ENCODE assay signal across 25 cellular contexts in genomic region chr6:133166706-133167105, GRCh38.
DNase-seq lines count a peak whose midpoint lies in the region; ATAC-seq and TF ChIP-seq lines count a peak whose summit lies in the region.
"Had no signal": no experiment of that assay in that cellular context is flagged by ENCODE, and none has a peak within 500 bp of the region (broad histone marks: within the 10 kb centered on the region; RNA-seq: fewer than 3 reads in every experiment).

No MANE protein-coding gene starts in this region.

- DNase-seq in IMR-90 (peak; percentile 20), PC-3 (peak; percentile 62), glomerular visceral epithelial cell (ENCODE audit: extremely low spot score) (peak; percentile 4), renal cortical epithelial cell (ENCODE audit: low read depth) (peak; percentile 19), heart right ventricle (no peak), NOMO-1 treated with DMSO at 0.1 percent for 48 hours (lab: John Stamatoyannopoulos, UW; ENCODE audit: unreplicated experiment) (no peak)
- DNase-seq: 8988T; ACHN; BE2C; C1 segment of cervical spinal cord; CD4-positive, alpha-beta memory T cell; CD4-positive, CD25-positive, alpha-beta regulatory T cell; CD8-positive, alpha-beta memory T cell; COR-L47; DMS 273 treated with DMSO at 0.1 percent for 48 hours; DMS153; DMS53; DMS79; DND-41; EL; GDM1 had no signal

- no peak for TF ChIP-seq RAD21 in IMR-90 (IDR thresholded peaks at IDR 0.05; ENCODE audit: low read length)

- H3K4me1 ChIP-seq in IMR-90 (ENCODE audit: control insufficient read depth, insufficient read depth, low read length), result peaks cover 5% of the 10 kb centered on the region; the same call in 1 of the 2 replicates
- peaks cover 11% of the 10 kb centered on the region for H3K4me1 ChIP-seq in PC-3 (ENCODE audit: insufficient read depth, low read length)
- H3K4me1 ChIP-seq in heart right ventricle, result no peaks in the 10 kb centered on the region
- H3K4me1 ChIP-seq: BE2C, BLaER1 had no signal

- no peaks in the 10 kb centered on the region for H3K79me2 ChIP-seq in PC-3 (ENCODE audit: low read length)

- H3K9me3 ChIP-seq in IMR-90 (ENCODE audit: control insufficient read depth, insufficient read depth, low read length), result no peaks in the 10 kb centered on the region
- no peaks in the 10 kb centered on the region for H3K9me3 ChIP-seq in PC-3 (ENCODE audit: low read length)
- no peaks in the 10 kb centered on the region for H3K9me3 ChIP-seq in heart right ventricle
- H3K9me3 ChIP-seq: BE2C, BLaER1 had no signal

- no peak for ATAC-seq in IMR-90 (ENCODE audit: low read depth)
- ATAC-seq in PC-3, result peak; percentile 78
- no peak for ATAC-seq in heart right ventricle
- no peak for ATAC-seq in HG02970 (IDR thresholded peaks at IDR 0.05; ENCODE audit: low FRiP score, unreplicated experiment)
- ATAC-seq in GM21515 (IDR thresholded peaks at IDR 0.05; ENCODE audit: unreplicated experiment), result no peak
- ATAC-seq: GM12878 had no signal

- no peak overlapping the region for H3K18ac ChIP-seq in IMR-90 (ENCODE audit: low read depth, low read length)

- no peak overlapping the region for H2AK5ac ChIP-seq in IMR-90 (ENCODE audit: low read depth, low read length)

- H4K5ac ChIP-seq in IMR-90 (ENCODE audit: low read depth, low read length), result 0 out of 2 replicates have a peak overlapping the region, but pooled peaks have one; percentile 35

- H3K27ac ChIP-seq in IMR-90 (ENCODE audit: insufficient read depth, low read length) (no peak overlapping the region), PC-3 (ENCODE audit: low read length) (peak overlapping the region; percentile 41; the same call in 1 of the 2 replicates), heart right ventricle (no peak overlapping the region)
- H3K27ac ChIP-seq: BLaER1 had no signal

- no peak overlapping the region for H3K56ac ChIP-seq in IMR-90 (ENCODE audit: extremely low read depth, insufficient read depth, low read length)

- no peak overlapping the region for H2BK5ac ChIP-seq in IMR-90 (ENCODE audit: low read depth, low read length, poor library complexity, severe bottlenecking)

- H3K4ac ChIP-seq in IMR-90 (ENCODE audit: low read depth, low read length), result no peak overlapping the region

- TF ChIP-seq POLR2A in IMR-90 (IDR thresholded peaks at IDR 0.05; ENCODE audit: low read depth, low read length), result no peak

- H3K27me3 ChIP-seq in IMR-90 (ENCODE audit: control insufficient read depth, insufficient read depth, low read length) (no peaks in the 10 kb centered on the region), PC-3 (ENCODE audit: low read length) (no peaks in the 10 kb centered on the region), heart right ventricle (no peaks in the 10 kb centered on the region)
- H3K27me3 ChIP-seq: BE2C, BLaER1 had no signal

- no peak overlapping the region for H2BK15ac ChIP-seq in IMR-90 (ENCODE audit: low read depth, low read length)

- H4K8ac ChIP-seq in IMR-90 (ENCODE audit: low read depth in 2 of 2, low read length in 2 of 2), result no peak overlapping the region

- H3K9me1 ChIP-seq in IMR-90 (ENCODE audit: insufficient read depth, low read length), result no peaks in the 10 kb centered on the region

- no peaks in the 10 kb centered on the region for H3F3A ChIP-seq in PC-3 (ENCODE audit: low read length, unreplicated experiment)

- dilution Hi-C loops in IMR-90 (cut with HindIII; ENCODE audit: low sequenced_read_pairs, unreplicated experiment), result no loop called here

- H3K4me3 ChIP-seq in IMR-90 (ENCODE audit: insufficient read depth, low read depth, low read length) (no peak overlapping the region), PC-3 (ENCODE audit: low read length) (no peak overlapping the region), heart right ventricle (no peak overlapping the region)
- H3K4me3 ChIP-seq: BLaER1, GM12878 had no signal

- no peak overlapping the region for H3K23ac ChIP-seq in IMR-90 (ENCODE audit: low read depth, low read length)

- H4K91ac ChIP-seq in IMR-90 (ENCODE audit: insufficient read depth, low read depth, low read length), result no peak overlapping the region

- H4K20me1 ChIP-seq in IMR-90 (ENCODE audit: insufficient read depth, low read length) (no peaks in the 10 kb centered on the region), PC-3 (ENCODE audit: low read length) (no peaks in the 10 kb centered on the region)
- H4K20me1 ChIP-seq: BLaER1 had no signal

- H3K14ac ChIP-seq in IMR-90 (replicated peaks; ENCODE audit: low read depth, low read length), result no peak overlapping the region

- H2AFZ ChIP-seq in IMR-90 (replicated peaks; ENCODE audit: low read length, poor library complexity) (no peak overlapping the region), PC-3 (ENCODE audit: low read length) (no peak overlapping the region)

- TF ChIP-seq CTCF in IMR-90 (conservative IDR thresholded peaks at IDR 0.05; ENCODE audit: low read depth, low read length) (no peak), PC-3 (conservative IDR thresholded peaks at IDR 0.05; ENCODE audit: low read depth, low read length) (no peak), heart right ventricle (IDR thresholded peaks at IDR 0.05) (no peak)

- WGBS in IMR-90 (ENCODE audit: extremely low coverage in 2 of 2, insufficient read length in 1 of 2), 2 experiments, result 43 to 100% methylated on average over 1 of the region's 4 CpGs
- WGBS in heart right ventricle, 2 donors, result 56 to 72% methylated on average over 4 of the region's 4 CpGs

- no peak overlapping the region for H3K9ac ChIP-seq in IMR-90 (ENCODE audit: low read depth, low read length)
- H3K9ac ChIP-seq in PC-3 (ENCODE audit: low read length), result no peak overlapping the region
- H3K9ac ChIP-seq: BLaER1 had no signal

- in situ Hi-C loops in IMR-90 (cut with MboI; ENCODE audit: low sequenced_read_pairs), result no loop called here

- H3K79me1 ChIP-seq in IMR-90 (ENCODE audit: low read depth in 1 of 2, low read length in 2 of 2), result no peaks in the 10 kb centered on the region

- CTCF ChIA-PET in IMR-90 (lab: Yijun Ruan, JAX), result no interaction called here
- CTCF ChIA-PET in PC-3 (lab: Charles Lee), result no interaction called here

- no peaks in the 10 kb centered on the region for H3K9me2 ChIP-seq in PC-3 (replicated peaks; ENCODE audit: low read length)

- H2BK20ac ChIP-seq in IMR-90 (ENCODE audit: low read depth, low read length), result no peak overlapping the region

- no peaks in the 10 kb centered on the region for H3K36me3 ChIP-seq in IMR-90 (ENCODE audit: control insufficient read depth, insufficient read depth, low read length)
- H3K36me3 ChIP-seq in PC-3 (ENCODE audit: low read depth, low read length), result no peaks in the 10 kb centered on the region
- H3K36me3 ChIP-seq in heart right ventricle, result no peaks in the 10 kb centered on the region
- H3K36me3 ChIP-seq: BE2C, BLaER1 had no signal

- intact Hi-C loops in IMR-90 (cut with micrococcal nuclease) (no loop called here), PC-3 (cut with micrococcal nuclease) (loop anchor here (2.0 to 5.0 kb wide), 2 partner anchors 68 to 204 kb away; no protein-coding TSS in a partner anchor), heart right ventricle (cut with DNase I) (loop anchor here in 1 of 10 donors (10.0 kb wide), 1 partner anchor 202 kb away; no protein-coding TSS in a partner anchor)

- POLR2A ChIA-PET in IMR-90 (lab: Charles Lee; ENCODE audit: unreplicated experiment), result no interaction called here
- POLR2A ChIA-PET in PC-3 (lab: Charles Lee; ENCODE audit: unreplicated experiment), result no interaction called here

- H2BK120ac ChIP-seq in IMR-90 (ENCODE audit: low read depth, low read length), result no peak overlapping the region

- H2AK9ac ChIP-seq in IMR-90 (replicated peaks; ENCODE audit: low read depth, low read length, poor library complexity), result no peak overlapping the region

- BruUV-seq in IMR-90 (replicated peaks; lab: Mats Ljungman, UMichigan), result no TSS peak
- BruUV-seq in PC-3 (replicated peaks; lab: Mats Ljungman, UMichigan), result no TSS peak

- no peak overlapping the region for H3K4me2 ChIP-seq in IMR-90 (ENCODE audit: low read depth, low read length)
- H3K4me2 ChIP-seq in PC-3 (ENCODE audit: low read length), result no peak overlapping the region
- H3K4me2 ChIP-seq: BLaER1 had no signal

TF ChIP-seq in IMR-90, 13 proteins besides CTCF, POLR2A, EP300 and RAD21:
- no peak for TF ChIP-seq MXI1 (IDR thresholded peaks at IDR 0.05; ENCODE audit: borderline replicate concordance, low read depth, low read length)
- TF ChIP-seq NFE2L2 (IDR thresholded peaks at IDR 0.05; ENCODE audit: low read depth, low read length), result no peak
- no peak for TF ChIP-seq FOS (IDR thresholded peaks at IDR 0.05; ENCODE audit: low read depth, low read length)
- TF ChIP-seq MAZ (IDR thresholded peaks at IDR 0.05; ENCODE audit: borderline replicate concordance, low read depth, low read length), result no peak
- TF ChIP-seq RCOR1 (IDR thresholded peaks at IDR 0.05; ENCODE audit: insufficient replicate concordance, low read length), result no peak
- TF ChIP-seq RFX5 (IDR thresholded peaks at IDR 0.05; ENCODE audit: low read depth, low read length), result no peak
- no peak for TF ChIP-seq MAFK (IDR thresholded peaks at IDR 0.05; ENCODE audit: low read depth, low read length)
- TF ChIP-seq ELK1 (IDR thresholded peaks at IDR 0.05; ENCODE audit: borderline replicate concordance, low read depth, low read length), result no peak
- TF ChIP-seq SMC3 (IDR thresholded peaks at IDR 0.05; ENCODE audit: low read depth, low read length), result no peak
- no peak for TF ChIP-seq BHLHE40 (IDR thresholded peaks at IDR 0.05; ENCODE audit: low read depth, low read length)
- TF ChIP-seq CEBPB (IDR thresholded peaks at IDR 0.05; ENCODE audit: low read depth, low read length), result no peak
- TF ChIP-seq USF2 (IDR thresholded peaks at IDR 0.05; ENCODE audit: low read depth, low read length), result no peak
- no peak for TF ChIP-seq CHD1 (IDR thresholded peaks at IDR 0.05; ENCODE audit: low read depth, low read length)

Comparison
In these comparisons a context has a peak if more than half of its experiments do, and no peak if none do; other contexts are left out.
1. DNase-seq: peak in IMR-90 (single experiment), PC-3 (single experiment), glomerular visceral epithelial cell (single experiment) and renal cortical epithelial cell (single experiment); none in heart right ventricle (0 of 2) and NOMO-1 treated with DMSO at 0.1 percent for 48 hours (single experiment).